21 cellular contexts compared by ENCODE assay signal in genomic region chr6:38371312-38371672, GRCh38.
DNase-seq lines count a peak whose midpoint lies in the region; ATAC-seq and TF ChIP-seq lines count a peak whose summit lies in the region.
"Had no signal": no experiment of that assay in that cellular context is flagged by ENCODE, and none has a peak within 500 bp of the region (broad histone marks: within the 10 kb centered on the region; RNA-seq: fewer than 3 reads in every experiment).

No MANE protein-coding gene starts in this region.

- no peak overlapping the region for H3K4me2 ChIP-seq in GM23248 (ENCODE audit: unreplicated experiment)

- no peaks in the 10 kb centered on the region for H3K9me2 ChIP-seq in GM23248 (ENCODE audit: insufficient read depth)

- no peaks in the 10 kb centered on the region for H3K9me3 ChIP-seq in GM23248 (ENCODE audit: low read depth)
- H3K9me3 ChIP-seq in heart left ventricle, result no peaks in the 10 kb centered on the region

- no peaks in the 10 kb centered on the region for H3F3A ChIP-seq in GM23248 (ENCODE audit: insufficient read depth)

- peak; percentile 9 for DNase-seq in GM23248
- DNase-seq in NCI-H2227 (lab: John Stamatoyannopoulos, UW; ENCODE audit: unreplicated experiment), result peak; percentile 37
- peak in 2 of 5 donors; percentile 25 to 36 for DNase-seq in heart left ventricle
- DNase-seq in retina, result peak; percentile 41
- no peak for DNase-seq in NCI-H526 (lab: John Stamatoyannopoulos, UW)
- no peak for DNase-seq in activated CD4-positive, CD25-positive, alpha-beta regulatory T cell (lab: John Stamatoyannopoulos, UW)
- no peak for DNase-seq in NCI-H2107 treated with DMSO at 0.1 percent for 48 hours (lab: John Stamatoyannopoulos, UW; ENCODE audit: unreplicated experiment)
- DNase-seq: activated CD4-positive, alpha-beta T cell treated with anti-CD3 and anti-CD28 coated beads, Interleukin-2, amount 10 ng/mL, durations not matched to agents 24 days and 14 days; activated CD8-positive, alpha-beta memory T cell treated with anti-CD3 and anti-CD28 coated beads, Interleukin-2, amount 50 U/mL, for 4 hours; activated effector memory CD4-positive, alpha-beta T cell treated with anti-CD3 and anti-CD28 coated beads, Interleukin-2, amount 50 U/mL, for 16 hours; CD8-positive, alpha-beta T cell; cerebellar nuclear complex; DND-41; effector CD8-positive, alpha-beta T cell; H7; KBM-7; NCI-H2081 treated with DMSO at 0.1 percent for 48 hours; NK-92 treated with Interleukin-12 subunit alpha and Interleukin-12 subunit beta, amount 100 ng/mL, for 24 hours; stimulated activated naive CD4-positive, alpha-beta T cell treated with Interleukin-2 at 50 U/mL for 16 hours; trophoblast cell had no signal

- WGBS in GM23248 (ENCODE audit: low coverage in 1 of 2, low lambda C conversion rate in 2 of 2, missing lambda C conversion rate in 2 of 2), 2 experiments, result 24 to 28% methylated on average over 6 of the region's 6 CpGs
- WGBS in heart left ventricle, 4 donors, result 42 to 56% (median 48%) methylated on average over 4 to 6 of the region's 6 CpGs

- no peak for TF ChIP-seq POLR2A in heart left ventricle (IDR thresholded peaks at IDR 0.05)

- H3K36me3 ChIP-seq in GM23248 (ENCODE audit: low read depth), result no peaks in the 10 kb centered on the region
- H3K36me3 ChIP-seq in heart left ventricle, result no peaks in the 10 kb centered on the region

- H4K20me1 ChIP-seq in GM23248 (ENCODE audit: insufficient read depth), result no peaks in the 10 kb centered on the region

- H3K27me3 ChIP-seq in GM23248 (replicated peaks; ENCODE audit: insufficient read depth), result no peaks in the 10 kb centered on the region
- H3K27me3 ChIP-seq in heart left ventricle, result no peaks in the 10 kb centered on the region

- in situ Hi-C loops in GM23248 (cut with MboI), result no loop called here

- ATAC-seq in heart left ventricle (peak; percentile 53 to 77 (median 75)), HG03521 (IDR thresholded peaks at IDR 0.05; ENCODE audit: unreplicated experiment) (no peak)
- ATAC-seq: CD8-positive, alpha-beta T cell had no signal

- no peak overlapping the region for H3K9ac ChIP-seq in GM23248

- H2AFZ ChIP-seq in GM23248, result no peak overlapping the region

- TF ChIP-seq CTCF in heart left ventricle (IDR thresholded peaks at IDR 0.05), result no peak

- intact Hi-C loops in heart left ventricle (cut with DNase I), result no loop called here

- no peak overlapping the region for H3K4me3 ChIP-seq in GM23248
- H3K4me3 ChIP-seq in heart left ventricle, result no peak overlapping the region

- H3K79me2 ChIP-seq in GM23248 (ENCODE audit: insufficient read depth), result no peaks in the 10 kb centered on the region

- H3K4me1 ChIP-seq in GM23248 (ENCODE audit: insufficient read depth) (no peaks in the 10 kb centered on the region), heart left ventricle (peaks cover 0 to 30% (median 14%) of the 10 kb centered on the region in 12 donors)

- H3K27ac ChIP-seq in GM23248 (no peak overlapping the region), heart left ventricle (peak overlapping the region in 8 of 12 donors; percentile 1 to 67 (median 27))

Comparison
In these comparisons a context has a peak if more than half of its experiments do, and no peak if none do; other contexts are left out.
1. DNase-seq: peak in GM23248 (single experiment), NCI-H2227 (single experiment) and retina (single experiment); none in NCI-H526 (0 of 2), activated CD4-positive, CD25-positive, alpha-beta regulatory T cell (0 of 4) and NCI-H2107 treated with DMSO at 0.1 percent for 48 hours (single experiment).